21 cellular contexts compared by ENCODE assay signal in genomic region chr17:81572499-81573030, GRCh38. TPM values are rescaled to one million over a fixed set of nuclear protein-coding genes. Genes with fewer than 3 reads are reported as not detected.
DNase-seq lines count a peak whose midpoint lies in the region; ATAC-seq, FAIRE-seq and TF ChIP-seq lines count a peak whose summit lies in the region.
"Had no signal": no experiment of that assay in that cellular context is flagged by ENCODE, and none has a peak within 500 bp of the region (broad histone marks: within the 10 kb centered on the region; RNA-seq: fewer than 3 reads in every experiment).

No MANE protein-coding gene starts in this region.

- no peak for ATAC-seq in activated T-cell treated with anti-CD3 and anti-CD28 coated beads, Interleukin-2, amount 50 U/mL, for 72 hours (replicated peaks in 1 of 2)
- no peak for ATAC-seq in stimulated activated effector memory CD8-positive, alpha-beta T cell treated with anti-CD3 and anti-CD28 coated beads, Interleukin-12 subunit alpha, Interleukin-12 subunit beta, amount 100 ng/mL, for 72 hours
- no peak for ATAC-seq in GM18505 (IDR thresholded peaks at IDR 0.05; ENCODE audit: unreplicated experiment)
- ATAC-seq: CD8-positive, alpha-beta T cell; GM23338 had no signal

- H3K4me1 Mint-ChIP-seq in activated T-cell treated with anti-CD3 and anti-CD28 coated beads, Interleukin-2, amount 50 U/mL, for 24 hours (ENCODE audit: low read depth), result peaks cover 4% of the 10 kb centered on the region
- no peaks in the 10 kb centered on the region for H3K4me1 Mint-ChIP-seq in activated T-cell treated with anti-CD3 and anti-CD28 coated beads, Interleukin-2, amount 50 U/mL, for 72 hours (ENCODE audit: low read depth)
- H3K4me1 Mint-ChIP-seq in astrocyte (ENCODE audit: low read depth, unreplicated experiment), result peaks cover 37% of the 10 kb centered on the region
- peaks cover 6% of the 10 kb centered on the region for H3K4me1 Mint-ChIP-seq in stimulated activated effector memory CD8-positive, alpha-beta T cell treated with anti-CD3 and anti-CD28 coated beads, Interleukin-12 subunit alpha, Interleukin-12 subunit beta, amount 100 ng/mL, for 72 hours
- H3K4me1 Mint-ChIP-seq: GM23338 had no signal

- H3K79me2 ChIP-seq in astrocyte (ENCODE audit: insufficient read depth, low read length), result peaks cover 31% of the 10 kb centered on the region

- no peak overlapping the region for H3K4me3 ChIP-seq in astrocyte (ENCODE audit: insufficient read depth, low read depth, low read length)
- H3K4me3 ChIP-seq: GM23338 had no signal

- FAIRE-seq in astrocyte (lab: Jason Lieb, UNC), result no peak
- FAIRE-seq: GM12891, GM19239 had no signal

- H3K4me3 Mint-ChIP-seq in activated T-cell treated with anti-CD3 and anti-CD28 coated beads, Interleukin-2, amount 50 U/mL, for 24 hours, result no peak overlapping the region
- no peak overlapping the region for H3K4me3 Mint-ChIP-seq in activated T-cell treated with anti-CD3 and anti-CD28 coated beads, Interleukin-2, amount 50 U/mL, for 72 hours
- H3K4me3 Mint-ChIP-seq in astrocyte (ENCODE audit: unreplicated experiment), result no peak overlapping the region
- no peak overlapping the region for H3K4me3 Mint-ChIP-seq in stimulated activated effector memory CD8-positive, alpha-beta T cell treated with anti-CD3 and anti-CD28 coated beads, Interleukin-12 subunit alpha, Interleukin-12 subunit beta, amount 100 ng/mL, for 72 hours
- H3K4me3 Mint-ChIP-seq: CD8-positive, alpha-beta T cell; GM23338; T-helper 2 cell treated with Interferon-gamma antibody and Interleukin-4, amounts not matched to agents 5 μg/mL and 100 μg/mL, for 36 hours had no signal

- no peak overlapping the region for H2AFZ ChIP-seq in astrocyte (ENCODE audit: low read depth, low read length)
- H2AFZ ChIP-seq: GM23338 had no signal

- H4K20me1 ChIP-seq in astrocyte (ENCODE audit: insufficient read depth, low read length), result no peaks in the 10 kb centered on the region

- no peak for DNase-seq in activated T-cell treated with anti-CD3 and anti-CD28 coated beads, Interleukin-2, amount 50 U/mL, for 24 hours
- no peak for DNase-seq in activated T-cell treated with anti-CD3 and anti-CD28 coated beads, Interleukin-2, amount 50 U/mL, for 72 hours
- peak; percentile 34 for DNase-seq in NCI-H2171 (lab: John Stamatoyannopoulos, UW)
- DNase-seq in astrocyte (ENCODE audit: low read depth), result peak; percentile 52
- no peak for DNase-seq in stimulated activated effector memory CD8-positive, alpha-beta T cell treated with anti-CD3 and anti-CD28 coated beads, Interleukin-12 subunit alpha, Interleukin-12 subunit beta, amount 100 ng/mL, for 72 hours (ENCODE audit: low spot score in 2 of 2)
- DNase-seq in NCI-H510A treated with DMSO at 0.1 percent for 48 hours (lab: John Stamatoyannopoulos, UW), result no peak
- no peak for DNase-seq in COLO668 (lab: John Stamatoyannopoulos, UW; ENCODE audit: unreplicated experiment)
- DNase-seq: BE2C; CD8-positive, alpha-beta T cell; DMS153; KBM-7; NCI-H1048; NCI-H2029; NCI-H226; NCI-H82; SW 1271 had no signal

- H3K4me2 ChIP-seq in astrocyte (ENCODE audit: low read length), result no peak overlapping the region
- H3K4me2 ChIP-seq: GM23338 had no signal

- no peaks in the 10 kb centered on the region for H3K27me3 Mint-ChIP-seq in activated T-cell treated with anti-CD3 and anti-CD28 coated beads, Interleukin-2, amount 50 U/mL, for 24 hours
- H3K27me3 Mint-ChIP-seq in activated T-cell treated with anti-CD3 and anti-CD28 coated beads, Interleukin-2, amount 50 U/mL, for 72 hours (ENCODE audit: low read depth), result no peaks in the 10 kb centered on the region
- H3K27me3 Mint-ChIP-seq in astrocyte (ENCODE audit: low read depth, unreplicated experiment), result no peaks in the 10 kb centered on the region

- no peak overlapping the region for H3K9ac ChIP-seq in astrocyte (ENCODE audit: low read length)

- H3K27ac Mint-ChIP-seq in activated T-cell treated with anti-CD3 and anti-CD28 coated beads, Interleukin-2, amount 50 U/mL, for 24 hours, result peak overlapping the region; percentile 30
- no peak overlapping the region for H3K27ac Mint-ChIP-seq in activated T-cell treated with anti-CD3 and anti-CD28 coated beads, Interleukin-2, amount 50 U/mL, for 72 hours
- peak overlapping the region; percentile 53 for H3K27ac Mint-ChIP-seq in astrocyte (ENCODE audit: unreplicated experiment)
- H3K27ac Mint-ChIP-seq in stimulated activated effector memory CD8-positive, alpha-beta T cell treated with anti-CD3 and anti-CD28 coated beads, Interleukin-12 subunit alpha, Interleukin-12 subunit beta, amount 100 ng/mL, for 72 hours, result peak overlapping the region; percentile 69
- H3K27ac Mint-ChIP-seq: CD8-positive, alpha-beta T cell; GM23338; T-helper 2 cell treated with Interferon-gamma antibody and Interleukin-4, amounts not matched to agents 5 μg/mL and 100 μg/mL, for 36 hours had no signal

- TF ChIP-seq POLR2A in GM18505 (IDR thresholded peaks at IDR 0.05; ENCODE audit: borderline replicate concordance, extremely low read depth, insufficient read depth, insufficient read length), result no peak

- peaks cover 34% of the 10 kb centered on the region for H3K4me1 ChIP-seq in astrocyte (ENCODE audit: insufficient read depth, low read length)

- H3K9me3 ChIP-seq in astrocyte (ENCODE audit: insufficient read depth, low read depth, low read length), result no peaks in the 10 kb centered on the region
- H3K9me3 ChIP-seq: BE2C had no signal

- TF ChIP-seq CTCF in astrocyte (IDR thresholded peaks at IDR 0.05; ENCODE audit: insufficient read depth, low read depth, low read length), result no peak

- H3K9me3 Mint-ChIP-seq in activated T-cell treated with anti-CD3 and anti-CD28 coated beads, Interleukin-2, amount 50 U/mL, for 24 hours, result no peaks in the 10 kb centered on the region
- no peaks in the 10 kb centered on the region for H3K9me3 Mint-ChIP-seq in activated T-cell treated with anti-CD3 and anti-CD28 coated beads, Interleukin-2, amount 50 U/mL, for 72 hours
- no peaks in the 10 kb centered on the region for H3K9me3 Mint-ChIP-seq in astrocyte (ENCODE audit: unreplicated experiment)
- H3K9me3 Mint-ChIP-seq in stimulated activated effector memory CD8-positive, alpha-beta T cell treated with anti-CD3 and anti-CD28 coated beads, Interleukin-12 subunit alpha, Interleukin-12 subunit beta, amount 100 ng/mL, for 72 hours, result no peaks in the 10 kb centered on the region
- H3K9me3 Mint-ChIP-seq: CD8-positive, alpha-beta T cell; GM23338; T-helper 2 cell treated with Interferon-gamma antibody and Interleukin-4, amounts not matched to agents 5 μg/mL and 100 μg/mL, for 36 hours had no signal

- H3K27ac ChIP-seq in astrocyte (ENCODE audit: low read depth, low read length), result no peak overlapping the region

- peaks cover 30% of the 10 kb centered on the region for H3K36me3 ChIP-seq in astrocyte (ENCODE audit: insufficient read depth, low read length)

- no peaks in the 10 kb centered on the region for H3K27me3 ChIP-seq in astrocyte (ENCODE audit: insufficient read depth, low read length)
- H3K27me3 ChIP-seq: BE2C had no signal

- peaks cover 93% of the 10 kb centered on the region for H3K36me3 Mint-ChIP-seq in activated T-cell treated with anti-CD3 and anti-CD28 coated beads, Interleukin-2, amount 50 U/mL, for 24 hours (ENCODE audit: low read depth)
- H3K36me3 Mint-ChIP-seq in activated T-cell treated with anti-CD3 and anti-CD28 coated beads, Interleukin-2, amount 50 U/mL, for 72 hours (ENCODE audit: insufficient read depth in 2 of 2), result peaks cover 6 to 18% of the 10 kb centered on the region in 2 donors
- peaks cover 41% of the 10 kb centered on the region for H3K36me3 Mint-ChIP-seq in astrocyte (ENCODE audit: low read depth, unreplicated experiment)
- H3K36me3 Mint-ChIP-seq in stimulated activated effector memory CD8-positive, alpha-beta T cell treated with anti-CD3 and anti-CD28 coated beads, Interleukin-12 subunit alpha, Interleukin-12 subunit beta, amount 100 ng/mL, for 72 hours, result peaks cover 83% of the 10 kb centered on the region

RNA-seq across cellular contexts. Expression of gene FAAP100, which starts 20.4 kb away (rescaled TPM):
- 10 to 100 TPM; 21.3 to 29.1 TPM for total RNA-seq in activated T-cell treated with anti-CD3 and anti-CD28 coated beads, Interleukin-2, amount 50 U/mL, for 72 hours
- total RNA-seq in astrocyte, result 35.8 and 38.9 TPM in 2 replicates

RNA-seq across cellular contexts. Expression of gene FSCN2, which starts 44.4 kb away (rescaled TPM):
- total RNA-seq in activated T-cell treated with anti-CD3 and anti-CD28 coated beads, Interleukin-2, amount 50 U/mL, for 72 hours, result 1 to 10 TPM in 1 of 2 donors, under 1 TPM in 1; 0.95 to 1.8 TPM
- 5.6 and 8.0 TPM in 2 replicates for total RNA-seq in astrocyte

RNA-seq across cellular contexts. Expression of gene ACTG1, which starts 60.0 kb away (rescaled TPM):
- total RNA-seq in activated T-cell treated with anti-CD3 and anti-CD28 coated beads, Interleukin-2, amount 50 U/mL, for 72 hours, result 1,000 to 10,000 TPM; 3,862 to 3,966 TPM
- 7,049 and 7,369 TPM in 2 replicates for total RNA-seq in astrocyte

Comparison
In these comparisons a context has a peak if more than half of its experiments do, and no peak if none do; other contexts are left out.
1. DNase-seq: peak in NCI-H2171 (single experiment) and astrocyte (single experiment); none in activated T-cell treated with anti-CD3 and anti-CD28 coated beads, Interleukin-2, amount 50 U/mL, for 24 hours (single experiment), activated T-cell treated with anti-CD3 and anti-CD28 coated beads, Interleukin-2, amount 50 U/mL, for 72 hours (0 of 2), stimulated activated effector memory CD8-positive, alpha-beta T cell treated with anti-CD3 and anti-CD28 coated beads, Interleukin-12 subunit alpha, Interleukin-12 subunit beta, amount 100 ng/mL, for 72 hours (0 of 2), NCI-H510A treated with DMSO at 0.1 percent for 48 hours (single experiment) and COLO668 (single experiment).